Comparison of ENCODE assay signal across 19 cellular contexts in the genomic region with DNA sequence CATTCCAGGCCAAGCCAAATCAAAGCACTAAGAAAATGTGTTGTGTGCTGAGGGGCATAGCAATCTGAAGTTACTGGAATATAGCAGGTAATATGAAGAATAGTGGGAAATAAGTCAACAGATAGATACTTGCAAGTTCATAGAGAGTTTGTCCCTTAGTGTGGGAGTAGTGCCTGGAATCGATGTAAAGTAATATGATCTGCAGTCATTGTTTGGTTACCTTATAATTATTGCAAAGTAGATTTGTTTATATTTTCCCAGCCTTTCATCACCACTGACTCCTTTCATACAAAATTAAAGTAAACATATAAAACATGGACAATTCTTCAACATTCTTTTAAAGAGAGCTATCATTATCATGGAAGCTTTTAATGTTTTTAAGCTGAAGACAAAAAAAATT.
A peak's percentile ranks its signal among the peaks of the same experiment; 100 is the strongest.
DNase-seq lines count a peak whose midpoint lies in the region; ATAC-seq and TF ChIP-seq lines count a peak whose summit lies in the region.
"Had no signal": no experiment of that assay in that cellular context is flagged by ENCODE, and none has a peak within 500 bp of the region (broad histone marks: within the 10 kb centered on the region; RNA-seq: fewer than 3 reads in every experiment).

No MANE protein-coding gene starts in this region.

- H3K4me3 Mint-ChIP-seq in T-helper 17 cell = no peak overlapping the region
- H3K4me3 Mint-ChIP-seq: CD14-positive monocyte had no signal

- in situ Hi-C loops in astrocyte of the cerebellum (cut with HindIII; ENCODE audit: low sequenced_read_pairs) (no loop called here), GM13976 (cut with MboI; ENCODE audit: low sequenced_read_pairs, unreplicated experiment) (no loop called here)

- no peak overlapping the region for H3K4me3 ChIP-seq in astrocyte of the cerebellum (ENCODE audit: low read depth, low read length)
- H3K4me3 ChIP-seq: HAP-1 had no signal

- H3K9me3 ChIP-seq in T-helper 17 cell (ENCODE audit: control insufficient read depth, low read length, poor library complexity, severe bottlenecking) = no peaks in the 10 kb centered on the region
- H3K9me3 ChIP-seq: HAP-1 had no signal

- DNase-seq in COR-L47 (lab: John Stamatoyannopoulos, UW) (peak; percentile 10), NCI-H69 (lab: John Stamatoyannopoulos, UW) (peak; percentile 58), astrocyte of the cerebellum (ENCODE audit: low read depth) (peak; percentile 24), iris pigment epithelial cell (ENCODE audit: low read depth) (peak; percentile 65), medulla oblongata (ENCODE audit: extremely low spot score) (no peak), SKM-1 treated with dmso at 0.1 percent for 144 hours (lab: John Stamatoyannopoulos, UW; ENCODE audit: unreplicated experiment) (no peak), T-helper 17 cell (no peak), GM13976 (ENCODE audit: low spot score) (no peak)
- DNase-seq: DMS53; MV-4-11; NCI-H1436; NCI-H2029; NCI-H2227 treated with DMSO at 0.1 percent for 48 hours; NCI-H524; NK-92 treated with Interleukin-12 subunit alpha and Interleukin-12 subunit beta, amount 100 ng/mL, for 24 hours; SHP77 treated with DMSO at 0.1 percent for 48 hours had no signal

- H3K4me1 Mint-ChIP-seq in T-helper 17 cell = no peaks in the 10 kb centered on the region
- H3K4me1 Mint-ChIP-seq: CD14-positive monocyte had no signal

- TF ChIP-seq CTCF in astrocyte of the cerebellum (IDR thresholded peaks at IDR 0.05; ENCODE audit: low read depth, low read length, missing control alignments) (no peak), GM13976 (IDR thresholded peaks at IDR 0.05; ENCODE audit: borderline replicate concordance, control extremely low read depth, extremely low read depth, insufficient read depth, missing control alignments) (no peak)

- peaks cover 6% of the 10 kb centered on the region for H3K27me3 Mint-ChIP-seq in T-helper 17 cell

- no peak for ATAC-seq in T-helper 17 cell
- ATAC-seq: SK-N-SH treated with all-trans-retinoic acid at 6 μM for 48 hours had no signal

- no peaks in the 10 kb centered on the region for H3K36me3 Mint-ChIP-seq in T-helper 17 cell (ENCODE audit: low read depth)
- H3K36me3 Mint-ChIP-seq: CD14-positive monocyte had no signal

- no peak overlapping the region for H3K27ac Mint-ChIP-seq in T-helper 17 cell
- H3K27ac Mint-ChIP-seq: CD14-positive monocyte had no signal

Comparison
In these comparisons a context has a peak if more than half of its experiments do, and no peak if none do; other contexts are left out.
1. DNase-seq: peak in COR-L47 (single experiment), NCI-H69 (single experiment), astrocyte of the cerebellum (single experiment) and iris pigment epithelial cell (single experiment); none in medulla oblongata (single experiment), SKM-1 treated with dmso at 0.1 percent for 144 hours (single experiment), T-helper 17 cell (0 of 3) and GM13976 (single experiment).